32 cellular contexts compared by ENCODE assay signal in genomic region chr5:172956228-172956627, GRCh38. TPM values are rescaled to one million over a fixed set of nuclear protein-coding genes. Genes with fewer than 3 reads are reported as not detected.
DNase-seq lines count a peak whose midpoint lies in the region; ATAC-seq, FAIRE-seq and TF ChIP-seq lines count a peak whose summit lies in the region.
"Had no signal": no experiment of that assay in that cellular context is flagged by ENCODE, and none has a peak within 500 bp of the region (broad histone marks: within the 10 kb centered on the region; RNA-seq: fewer than 3 reads in every experiment).

No MANE protein-coding gene starts in this region.

- no peaks in the 10 kb centered on the region for H3K9me3 Mint-ChIP-seq in neural crest cell
- H3K9me3 Mint-ChIP-seq: activated T-cell treated with anti-CD3 and anti-CD28 coated beads, Interleukin-2, amount 50 U/mL, for 24 hours; CD8-positive, alpha-beta memory T cell; endodermal cell; nephron; WTC11 had no signal

- no TSS peak for BruUV-seq in PC-3 (replicated peaks; lab: Mats Ljungman, UMichigan)
- BruUV-seq in A673 (replicated peaks; lab: Mats Ljungman, UMichigan): no TSS peak

- H3K9me3 ChIP-seq in A549: no peaks in the 10 kb centered on the region
- H3K9me3 ChIP-seq in PC-3 (ENCODE audit: low read length): no peaks in the 10 kb centered on the region
- no peaks in the 10 kb centered on the region for H3K9me3 ChIP-seq in A673 (ENCODE audit: low read depth, low read length, poor library complexity, severe bottlenecking)
- H3K9me3 ChIP-seq: BE2C, colonic mucosa, gastroesophageal sphincter, lower lobe of right lung, mucosa of descending colon had no signal

- CTCF ChIA-PET in A549 (lab: Yijun Ruan, JAX): interaction anchor here (1.4 to 3.9 kb wide), 2 partner anchors 23 to 243 kb away, joined by 3 to 34 read pairs; no protein-coding TSS in a partner anchor
- CTCF ChIA-PET in PC-3 (lab: Charles Lee): no interaction called here
- CTCF ChIA-PET in A673 (lab: Charles Lee): no interaction called here

- H3K36me3 ChIP-seq in PC-3 (ENCODE audit: low read depth, low read length) (peaks cover 1% of the 10 kb centered on the region; the same call in 1 of the 2 replicates), A673 (ENCODE audit: insufficient read depth, low read length, poor library complexity, severe bottlenecking) (no peaks in the 10 kb centered on the region)
- H3K36me3 ChIP-seq: BE2C, cardiac muscle cell, colonic mucosa had no signal

- no peaks in the 10 kb centered on the region for H3K36me3 Mint-ChIP-seq in neural crest cell (ENCODE audit: low read depth)

- DNase-seq in A549 (ENCODE audit: low read depth in 1 of 2, low spot score in 1 of 2): no peak
- no peak for DNase-seq in PC-3
- no peak for DNase-seq in coronary artery (ENCODE audit: low spot score)
- no peak for DNase-seq in neural crest cell (ENCODE audit: low read depth, low spot score)
- DNase-seq in A673 (ENCODE audit: low spot score): no peak
- no peak for DNase-seq in NCI-H1417 (lab: John Stamatoyannopoulos, UW)
- DNase-seq in cortex of kidney (lab: John Stamatoyannopoulos, UW): no peak
- DNase-seq in NCI-H1417 treated with DMSO at 0.1 percent for 48 hours (lab: John Stamatoyannopoulos, UW): no peak
- DNase-seq: activated CD4-positive, alpha-beta T cell treated with anti-CD3 and anti-CD28 coated beads, Interleukin-2, amount 50 U/mL, for 1 hour; activated effector memory CD4-positive, alpha-beta T cell treated with anti-CD3 and anti-CD28 coated beads, Interleukin-2, amount 50 U/mL, for 16 hours; activated T-cell treated with anti-CD3 and anti-CD28 coated beads, Interleukin-2, amount 50 U/mL, for 24 hours; BE2C; CD8-positive, alpha-beta memory T cell; colonic mucosa; endodermal cell; lower lobe of right lung; mucosa of descending colon; NCI-H1436; NCI-H2081; NCI-H2227 treated with DMSO at 0.1 percent for 48 hours; NCI-H526; SHP77; stimulated activated naive CD4-positive, alpha-beta T cell had no signal

- H3K27me3 ChIP-seq in PC-3 (ENCODE audit: low read length) (no peaks in the 10 kb centered on the region), A673 (replicated peaks; ENCODE audit: insufficient read depth, low read depth, low read length, poor library complexity) (no peaks in the 10 kb centered on the region)
- H3K27me3 ChIP-seq: BE2C, cardiac muscle cell, colonic mucosa, gastroesophageal sphincter had no signal

- H3K79me2 ChIP-seq in PC-3 (ENCODE audit: low read length): peaks cover 20% of the 10 kb centered on the region

- no peak overlapping the region for H3K27ac Mint-ChIP-seq in neural crest cell (ENCODE audit: unreplicated experiment)
- H3K27ac Mint-ChIP-seq: activated naive CD8-positive, alpha-beta T cell; activated T-cell treated with anti-CD3 and anti-CD28 coated beads, Interleukin-2, amount 50 U/mL, for 24 hours; endodermal cell; WTC11 had no signal

- no peaks in the 10 kb centered on the region for H3F3A ChIP-seq in PC-3 (ENCODE audit: low read length, unreplicated experiment)

- TF ChIP-seq CTCF in A549 (IDR thresholded peaks at IDR 0.05): no peak
- TF ChIP-seq CTCF in PC-3 (conservative IDR thresholded peaks at IDR 0.05; ENCODE audit: low read depth, low read length): no peak
- no peak for TF ChIP-seq CTCF in coronary artery (IDR thresholded peaks at IDR 0.05)
- no peak for TF ChIP-seq CTCF in neural crest cell (conservative IDR thresholded peaks at IDR 0.05)
- TF ChIP-seq CTCF in A673 (conservative IDR thresholded peaks at IDR 0.05; ENCODE audit: low read depth, low read length): no peak

- no peak overlapping the region for H3K4me3 ChIP-seq in A549
- H3K4me3 ChIP-seq in PC-3 (ENCODE audit: low read length): 0 out of 2 replicates have a peak overlapping the region, but pooled peaks have one; percentile 13
- H3K4me3 ChIP-seq in coronary artery: no peak overlapping the region
- no peak overlapping the region for H3K4me3 ChIP-seq in A673 (ENCODE audit: low read depth, low read length, poor library complexity, severe bottlenecking)
- H3K4me3 ChIP-seq: cardiac muscle cell, colonic mucosa, gastroesophageal sphincter, lower lobe of right lung, mucosa of descending colon, skin epidermis had no signal

- peak overlapping the region; percentile 73 for H3K4me2 ChIP-seq in A549
- H3K4me2 ChIP-seq in PC-3 (ENCODE audit: low read length): peak overlapping the region; percentile 61
- H3K4me2 ChIP-seq: KMS-11 had no signal

- peaks cover 9% of the 10 kb centered on the region for H3K27me3 Mint-ChIP-seq in neural crest cell (ENCODE audit: low read depth)
- H3K27me3 Mint-ChIP-seq: activated naive CD8-positive, alpha-beta T cell; activated T-cell treated with anti-CD3 and anti-CD28 coated beads, Interleukin-2, amount 50 U/mL, for 24 hours had no signal

- no peak for TF ChIP-seq RAD21 in A549 (conservative IDR thresholded peaks at IDR 0.05 in 1 of 2, IDR thresholded peaks at IDR 0.05 in 1 of 2)

- TF ChIP-seq POLR2A in A549 (IDR thresholded peaks at IDR 0.05; ENCODE audit: low read length): no peak

- peaks cover 21% of the 10 kb centered on the region for H3K4me1 Mint-ChIP-seq in neural crest cell

- peak overlapping the region; percentile 55 for H3K4me3 Mint-ChIP-seq in neural crest cell
- H3K4me3 Mint-ChIP-seq: activated naive CD8-positive, alpha-beta T cell; activated T-cell treated with anti-CD3 and anti-CD28 coated beads, Interleukin-2, amount 50 U/mL, for 24 hours; endodermal cell; WTC11 had no signal

- no peak for FAIRE-seq in A549 (lab: Jason Lieb, UNC)
- FAIRE-seq: GM18507, H1 had no signal

- ATAC-seq in A549: no peak
- ATAC-seq in PC-3: no peak
- ATAC-seq: gastroesophageal sphincter, lower lobe of right lung, mucosa of descending colon, WTC11 had no signal

- intact Hi-C loops in PC-3 (cut with micrococcal nuclease) (no loop called here), A673 (cut with micrococcal nuclease; ENCODE audit: unreplicated experiment) (no loop called here)

- H3K4me1 ChIP-seq in A549: peaks cover 80% of the 10 kb centered on the region
- H3K4me1 ChIP-seq in PC-3 (ENCODE audit: insufficient read depth, low read length): peaks cover 22% of the 10 kb centered on the region
- peaks cover 7% of the 10 kb centered on the region for H3K4me1 ChIP-seq in A673 (ENCODE audit: insufficient read depth, low read length, poor library complexity, severe bottlenecking)
- H3K4me1 ChIP-seq: colonic mucosa had no signal

- TF ChIP-seq EP300 in A549 (IDR thresholded peaks at IDR 0.05): no peak

- no peak overlapping the region for H2AFZ ChIP-seq in PC-3 (ENCODE audit: low read length)

- POLR2A ChIA-PET in A549 (lab: Yijun Ruan, JAX): no interaction called here
- POLR2A ChIA-PET in PC-3 (lab: Charles Lee; ENCODE audit: unreplicated experiment): no interaction called here
- POLR2A ChIA-PET in A673 (lab: Charles Lee; ENCODE audit: low non-redundant PET): no interaction called here

- no peak overlapping the region for H3K9ac ChIP-seq in PC-3 (ENCODE audit: low read length)
- H3K9ac ChIP-seq: KMS-11 had no signal

- no peaks in the 10 kb centered on the region for H4K20me1 ChIP-seq in PC-3 (ENCODE audit: low read length)

- H3K27ac ChIP-seq in A549 (peak overlapping the region; percentile 94 to 95), PC-3 (ENCODE audit: low read length) (peak overlapping the region; percentile 24), coronary artery (peak overlapping the region; percentile 16 to 34), A673 (ENCODE audit: low read depth, low read length, poor library complexity, severe bottlenecking) (no peak overlapping the region)
- H3K27ac ChIP-seq: cardiac muscle cell, colonic mucosa, KMS-11, lower lobe of right lung, skin epidermis had no signal

- H3K9me2 ChIP-seq in PC-3 (replicated peaks; ENCODE audit: low read length): no peaks in the 10 kb centered on the region

- WGBS in A549 (ENCODE audit: missing lambda C conversion rate): 70% methylated on average over 3 of the region's 3 CpGs

TF ChIP-seq in A549, 52 proteins besides CTCF, POLR2A, EP300 and RAD21 (continues in another document):
- 0 out of 2 replicates have a peak, but pooled peaks have one; percentile 21 for TF ChIP-seq ATOH8 (CRISPR knock-in tag; IDR thresholded peaks at IDR 0.05; ENCODE audit: low read depth)
- no peak for TF ChIP-seq POLR2AphosphoS2 (conservative IDR thresholded peaks at IDR 0.05; ENCODE audit: low read length)

RNA-seq across cellular contexts. Expression of gene RPL26L1, which starts 3.0 kb away (rescaled TPM):
- polyA plus RNA-seq in A549 (2011; rRNA removed) (109 and 157 TPM in 2 replicates), A549 (2017; fragmentation: RNase III; extraction: RNeasy Plus Mini Kit Qiagen cat#74134 plus additional on column Dnase treatment) (146 to 160 TPM (median 150 TPM) in 3 replicates)
- 170 and 222 TPM in 2 replicates for polyA plus RNA-seq in A549 (2012; cell fraction: cytosol; rRNA removed)
- 83.2 and 128 TPM in 2 replicates for polyA plus RNA-seq in A549 (2012; cell fraction: nucleus; rRNA removed)
- 62.0 and 65.1 TPM in 2 replicates for polyA minus RNA-seq in A549 (2011; rRNA and poly(A)+ RNA removed)
- total RNA-seq in PC-3 (2014; rRNA removed) (73.9 and 93.1 TPM in 2 replicates), neural crest cell (54.6 and 57.5 TPM in 2 replicates), A673 (2021) (60.6 and 61.1 TPM in 2 replicates)

RNA-seq across cellular contexts. Expression of gene ATP6V0E1, which starts 27.3 kb away (rescaled TPM):
- 297 and 389 TPM in 2 replicates for polyA plus RNA-seq in A549 (2011; rRNA removed)
- polyA plus RNA-seq in A549 (2012; cell fraction: cytosol; rRNA removed): 250 and 288 TPM in 2 replicates
- 64.3 and 84.3 TPM in 2 replicates for polyA plus RNA-seq in A549 (2012; cell fraction: nucleus; rRNA removed)
- 323 to 344 TPM (median 328 TPM) in 3 replicates for polyA plus RNA-seq in A549 (2017; fragmentation: RNase III; extraction: RNeasy Plus Mini Kit Qiagen cat#74134 plus additional on column Dnase treatment)
- polyA minus RNA-seq in A549 (2011; rRNA and poly(A)+ RNA removed): 107 and 112 TPM in 2 replicates
- total RNA-seq in PC-3 (2014; rRNA removed): 154 and 162 TPM in 2 replicates
- 71.8 and 76.4 TPM in 2 replicates for total RNA-seq in neural crest cell
- total RNA-seq in A673 (2021): 106 and 148 TPM in 2 replicates
